8 cellular contexts compared by ENCODE assay signal in the genomic region with DNA sequence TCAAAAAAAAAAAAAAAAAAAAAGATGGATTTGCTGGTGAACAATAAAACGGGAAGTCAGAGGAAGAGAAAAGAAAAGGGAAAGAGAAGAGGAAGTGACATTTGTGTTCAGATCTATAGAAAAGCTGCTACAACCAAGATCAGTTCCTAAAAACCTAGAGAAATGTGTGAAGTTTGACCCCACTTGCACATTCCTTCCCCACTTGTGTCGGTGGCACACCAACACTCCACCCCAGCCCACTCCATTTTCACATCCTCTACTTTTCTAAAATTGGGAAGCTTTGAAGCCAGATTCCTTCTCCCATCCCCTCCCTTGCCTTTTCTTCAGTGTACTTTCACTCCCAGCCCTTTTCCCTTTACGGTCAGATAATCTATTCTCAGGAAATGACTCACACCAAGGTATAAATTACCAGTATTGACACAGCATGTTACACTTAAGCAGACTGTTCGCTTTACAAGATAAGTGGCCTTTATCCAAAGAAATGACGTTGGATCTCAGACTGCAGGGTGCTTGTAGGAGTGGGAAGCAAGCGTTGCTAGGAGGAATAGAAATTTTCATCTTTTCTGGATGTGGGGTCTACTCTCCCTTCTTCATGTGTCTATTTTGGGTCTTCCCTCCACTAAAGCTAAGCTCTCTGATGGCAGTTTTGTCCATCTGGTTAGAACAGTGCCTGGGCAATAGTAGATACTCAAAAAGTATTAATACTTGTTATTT.
DNase-seq lines count a peak whose midpoint lies in the region; ATAC-seq, FAIRE-seq and TF ChIP-seq lines count a peak whose summit lies in the region.

No MANE protein-coding gene starts in this region.

- TF ChIP-seq POLR2A in GM12892 (IDR thresholded peaks at IDR 0.05; ENCODE audit: low read depth, low read length) = no peak

- peak overlapping the region; percentile 95 for H3K27ac ChIP-seq in ACC112 (ENCODE audit: low read depth, low read length)

- no peaks in the 10 kb centered on the region for H3K79me2 ChIP-seq in ACC112 (ENCODE audit: control insufficient read depth, insufficient read depth, low read length, unreplicated experiment)

- DNase-seq in Kasumi-1 (lab: John Stamatoyannopoulos, UW) (peak; percentile 49 to 76), SK-MEL-5 (ENCODE audit: low read depth, low spot score) (peak; percentile 84), glomerular endothelial cell (ENCODE audit: extremely low read depth, low read depth, low spot score) (peak; percentile 78), smooth muscle cell of the brain vasculature (ENCODE audit: low read depth, low spot score) (peak; percentile 92), ureter (ENCODE audit: low spot score) (no peak), GM12892 (ENCODE audit: insufficient read length) (no peak)

- peak overlapping the region; percentile 55 for H3K4me3 ChIP-seq in ACC112 (ENCODE audit: low read depth, low read length)

- no peaks in the 10 kb centered on the region for H3K27me3 ChIP-seq in ACC112 (ENCODE audit: insufficient read depth, low read length)

- in situ Hi-C loops in SK-MEL-5 (cut with HindIII; ENCODE audit: low pct_unique_long_range_greater_than_20kb, low sequenced_read_pairs) = no loop called here

- H3K4me1 ChIP-seq in ACC112 (ENCODE audit: control insufficient read depth, insufficient read depth, low read length, unreplicated experiment) = peaks cover 37% of the 10 kb centered on the region

- ATAC-seq in HG02981 (IDR thresholded peaks at IDR 0.05; ENCODE audit: unreplicated experiment) = no peak

- H3K36me3 ChIP-seq in ACC112 (ENCODE audit: insufficient read depth, low read length) = no peaks in the 10 kb centered on the region

- no peak for FAIRE-seq in GM12892 (lab: Jason Lieb, UNC)

- peak overlapping the region; percentile 82 for H2AFZ ChIP-seq in ACC112 (ENCODE audit: low read length, unreplicated experiment)

Comparison
In these comparisons a context has a peak if more than half of its experiments do, and no peak if none do; other contexts are left out.
1. DNase-seq: peak in Kasumi-1 (2 of 2), SK-MEL-5 (single experiment), glomerular endothelial cell (single experiment) and smooth muscle cell of the brain vasculature (single experiment); none in ureter (single experiment) and GM12892 (single experiment).